19 cellular contexts compared by ENCODE assay signal in genomic region chr1:240941706-240942370, GRCh38.
A peak's percentile ranks its signal among the peaks of the same experiment; 100 is the strongest.
DNase-seq lines count a peak whose midpoint lies in the region; ATAC-seq and TF ChIP-seq lines count a peak whose summit lies in the region.
"Had no signal": no experiment of that assay in that cellular context is flagged by ENCODE, and none has a peak within 500 bp of the region (broad histone marks: within the 10 kb centered on the region; RNA-seq: fewer than 3 reads in every experiment).

No MANE protein-coding gene starts in this region.

- no peak overlapping the region for H3K27ac ChIP-seq in trophoblast cell (ENCODE audit: low read depth, low read length)
- H3K27ac ChIP-seq: 22Rv1, BLaER1 had no signal

- in situ Hi-C loops in astrocyte of the spinal cord (cut with HindIII; ENCODE audit: low sequenced_read_pairs), result no loop called here

- H3K4me3 ChIP-seq in astrocyte of the spinal cord (ENCODE audit: low read depth, low read length) (no peak overlapping the region), skeletal muscle satellite cell (ENCODE audit: low read length) (no peak overlapping the region), trophoblast cell (ENCODE audit: low read depth, low read length) (no peak overlapping the region)
- H3K4me3 ChIP-seq: BLaER1 had no signal

- no peak overlapping the region for H3K18ac ChIP-seq in trophoblast cell (ENCODE audit: low read length)

- H3K9ac ChIP-seq in skeletal muscle satellite cell (ENCODE audit: low read depth, low read length), result no peak overlapping the region
- H3K9ac ChIP-seq in trophoblast cell (ENCODE audit: low read length), result no peak overlapping the region
- H3K9ac ChIP-seq: BLaER1 had no signal

- H2BK120ac ChIP-seq in trophoblast cell (ENCODE audit: insufficient read depth, low read length, poor library complexity), result no peak overlapping the region

- no peak overlapping the region for H4K8ac ChIP-seq in trophoblast cell (ENCODE audit: low read depth, low read length)

- ATAC-seq in HG02763 (IDR thresholded peaks at IDR 0.05; ENCODE audit: unreplicated experiment), result no peak
- ATAC-seq: CD8-positive, alpha-beta T cell; SK-N-SH treated with all-trans-retinoic acid at 6 μM for 48 hours had no signal

- TF ChIP-seq CTCF in astrocyte of the spinal cord (IDR thresholded peaks at IDR 0.05; ENCODE audit: low read depth, low read length), result no peak

- no peaks in the 10 kb centered on the region for H3K79me1 ChIP-seq in trophoblast cell (ENCODE audit: low read length)

- H3K27me3 ChIP-seq in skeletal muscle satellite cell (ENCODE audit: control insufficient read depth, insufficient read depth, low read length) (no peaks in the 10 kb centered on the region), trophoblast cell (ENCODE audit: insufficient read depth, low read length) (no peaks in the 10 kb centered on the region)
- H3K27me3 ChIP-seq: BLaER1 had no signal

- no peak overlapping the region for H2AFZ ChIP-seq in trophoblast cell (ENCODE audit: insufficient read depth, low read length, poor library complexity)

- H3K4me2 ChIP-seq in skeletal muscle satellite cell (ENCODE audit: low read length) (peak overlapping the region; percentile 12), trophoblast cell (ENCODE audit: low read length) (no peak overlapping the region)
- H3K4me2 ChIP-seq: BLaER1 had no signal

- H2AK5ac ChIP-seq in trophoblast cell (ENCODE audit: low read length), result no peak overlapping the region

- no CpG with 5 or more reads among the region's 12 CpGs for WGBS in trophoblast cell (ENCODE audit: extremely low coverage, insufficient coverage, insufficient read length)

- H3K4ac ChIP-seq in trophoblast cell (ENCODE audit: low read depth, low read length), result no peak overlapping the region

- DNase-seq in DMS 273 (lab: John Stamatoyannopoulos, UW; ENCODE audit: unreplicated experiment), result peak; percentile 8
- no peak for DNase-seq in DMS 273 treated with DMSO at 0.1 percent for 48 hours (lab: John Stamatoyannopoulos, UW)
- DNase-seq in NCI-H524 (lab: John Stamatoyannopoulos, UW), result peak; percentile 73 to 91
- DNase-seq in astrocyte of the spinal cord (ENCODE audit: low read depth, low spot score), result peak; percentile 1
- no peak for DNase-seq in kidney tubule cell (ENCODE audit: low spot score)
- no peak for DNase-seq in trophoblast cell
- DNase-seq: CD8-positive, alpha-beta T cell; HFFc6; KBM-7; NCI-H1092; NCI-H1930; NCI-H526; SHP77; T-helper 1 cell had no signal

- no peaks in the 10 kb centered on the region for H3K79me2 ChIP-seq in trophoblast cell (ENCODE audit: control insufficient read depth, insufficient read depth, low read length, poor library complexity)

- no peak overlapping the region for H3K23ac ChIP-seq in trophoblast cell (ENCODE audit: low read length)

- H3K9me3 ChIP-seq in skeletal muscle satellite cell (replicated peaks; ENCODE audit: low read length) (peaks cover 8% of the 10 kb centered on the region), trophoblast cell (ENCODE audit: insufficient read depth, low read depth, low read length) (peaks cover 3% of the 10 kb centered on the region)

- no peak overlapping the region for H3K14ac ChIP-seq in trophoblast cell (ENCODE audit: low read length)

- no peak overlapping the region for H2BK12ac ChIP-seq in trophoblast cell (ENCODE audit: low read length)

- H3K36me3 ChIP-seq in skeletal muscle satellite cell (ENCODE audit: insufficient read depth, low read length), result no peaks in the 10 kb centered on the region
- no peaks in the 10 kb centered on the region for H3K36me3 ChIP-seq in trophoblast cell (ENCODE audit: control insufficient read depth in 1 of 2, insufficient read depth in 2 of 2, low read length in 2 of 2)
- H3K36me3 ChIP-seq: BLaER1 had no signal

- no peak overlapping the region for H2BK5ac ChIP-seq in trophoblast cell (ENCODE audit: low read depth, low read length, poor library complexity)

- H4K12ac ChIP-seq in trophoblast cell (ENCODE audit: low read depth, low read length), result no peak overlapping the region

- H3K4me1 ChIP-seq in skeletal muscle satellite cell (ENCODE audit: control insufficient read depth, insufficient read depth, low read length) (no peaks in the 10 kb centered on the region), trophoblast cell (ENCODE audit: control insufficient read depth in 1 of 2, insufficient read depth in 2 of 2, low read length in 2 of 2) (no peaks in the 10 kb centered on the region)
- H3K4me1 ChIP-seq: BLaER1 had no signal

- H4K91ac ChIP-seq in trophoblast cell (ENCODE audit: low read depth, low read length), result no peak overlapping the region

Comparison
In these comparisons a context has a peak if more than half of its experiments do, and no peak if none do; other contexts are left out.
1. DNase-seq: peak in DMS 273 (single experiment), NCI-H524 (2 of 2) and astrocyte of the spinal cord (single experiment); none in DMS 273 treated with DMSO at 0.1 percent for 48 hours (single experiment), kidney tubule cell (single experiment) and trophoblast cell (0 of 2).